ENCODE assay signal across 20 cellular contexts in the genomic region with DNA sequence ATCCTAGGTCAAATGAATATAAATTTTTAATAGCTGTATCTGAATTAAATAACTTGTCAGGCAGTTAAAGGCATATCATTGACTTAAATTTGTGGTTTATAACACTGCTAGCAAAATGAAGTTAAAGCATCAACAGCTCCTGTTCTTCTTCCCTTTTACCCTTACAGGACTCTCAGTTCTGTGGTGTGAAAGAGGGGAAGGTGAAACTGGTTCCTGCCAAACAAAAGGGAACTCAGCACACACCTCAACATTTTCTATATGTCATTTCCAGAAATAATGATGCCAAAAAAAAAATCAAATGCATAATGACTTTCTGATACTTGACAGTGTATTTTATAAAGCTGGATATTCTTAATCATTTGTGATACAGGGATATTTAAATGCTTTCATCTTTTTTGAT. TPM values are rescaled to one million over a fixed set of nuclear protein-coding genes. Genes with fewer than 3 reads are reported as not detected.
DNase-seq lines count a peak whose midpoint lies in the region; ATAC-seq, FAIRE-seq and TF ChIP-seq lines count a peak whose summit lies in the region.
"Had no signal": no experiment of that assay in that cellular context is flagged by ENCODE, and none has a peak within 500 bp of the region (broad histone marks: within the 10 kb centered on the region; RNA-seq: fewer than 3 reads in every experiment).

No MANE protein-coding gene starts in this region.

- peaks cover 0 to 7% (median 0%) of the 10 kb centered on the region in 3 donors for H3K9me3 Mint-ChIP-seq in IgD-negative memory B cell
- no peaks in the 10 kb centered on the region for H3K9me3 Mint-ChIP-seq in osteocyte (ENCODE audit: unreplicated experiment)
- H3K9me3 Mint-ChIP-seq: endodermal cell; H9; stimulated activated naive CD8-positive, alpha-beta T cell treated with anti-CD3 and anti-CD28 coated beads, Interleukin-15, Interleukin-2, amounts not matched to agents 100 ng/mL and 50 ng/mL, for 24 hours had no signal

- no TSS peak for BruUV-seq in GM12878 (replicated peaks; lab: Mats Ljungman, UMichigan)

- peak overlapping the region; percentile 85 to 98 (median 96) for H3K27ac Mint-ChIP-seq in IgD-negative memory B cell
- H3K27ac Mint-ChIP-seq in osteocyte (ENCODE audit: unreplicated experiment): no peak overlapping the region
- H3K27ac Mint-ChIP-seq: endodermal cell, H9 had no signal

- intact Hi-C loops in GM12878 (cut with micrococcal nuclease; ENCODE audit: unreplicated experiment) (loop anchor here (10.0 kb wide), 1 partner anchor 311 kb away; no protein-coding TSS in a partner anchor), mucosa of descending colon (cut with DNase I, micrococcal nuclease) (loop anchor here (10.0 kb wide), 2 partner anchors 521 to 571 kb away; no protein-coding TSS in a partner anchor), Right ventricle myocardium inferior (cut with DNase I) (no loop called here)

- peaks cover 26 to 40% (median 35%) of the 10 kb centered on the region in 3 donors for H3K4me1 Mint-ChIP-seq in IgD-negative memory B cell
- no peaks in the 10 kb centered on the region for H3K4me1 Mint-ChIP-seq in osteocyte (ENCODE audit: unreplicated experiment)
- H3K4me1 Mint-ChIP-seq: endodermal cell, H9 had no signal

- FAIRE-seq in GM18507 (lab: Jason Lieb, UNC): peak; percentile 80
- no peak for FAIRE-seq in GM12878 (lab: Jason Lieb, UNC)

- DNase-seq in GM18507 (ENCODE audit: extremely low spot score, insufficient read length, low read depth) (no peak), GM12878 (ENCODE audit: low read depth, low spot score) (peak; percentile 35), osteocyte (ENCODE audit: extremely low spot score, unreplicated experiment) (no peak), mucosa of descending colon (no peak), Right ventricle myocardium inferior (ENCODE audit: missing footprints) (no peak)
- DNase-seq in stimulated activated naive CD8-positive, alpha-beta T cell treated with anti-CD3 and anti-CD28 coated beads, Interleukin-15, Interleukin-2, amounts not matched to agents 100 U/mL and 50 U/mL, for 24 hours: no peak
- DNase-seq: activated CD4-positive, alpha-beta T cell treated with anti-CD3 and anti-CD28 coated beads, Interleukin-2, amount 50 U/mL, for 48 hours; adrenal gland; central memory CD4-positive, alpha-beta T cell; DMS53; endodermal cell; H9; left lung; NCI-H748 treated with DMSO at 0.1 percent for 48 hours; Right ventricle myocardium superior had no signal

- H3K27me3 ChIP-seq in GM12878 (replicated peaks in 1 of 2; ENCODE audit: control insufficient read depth in 2 of 2, insufficient read depth in 2 of 2, low read length in 1 of 2): no peaks in the 10 kb centered on the region
- H3K27me3 ChIP-seq: adrenal gland, left lung, vagina had no signal

- H3K79me2 ChIP-seq in GM12878 (ENCODE audit: control insufficient read depth, insufficient read depth, low read length): no peaks in the 10 kb centered on the region

- no peaks in the 10 kb centered on the region for H3K36me3 Mint-ChIP-seq in IgD-negative memory B cell
- peaks cover 6% of the 10 kb centered on the region for H3K36me3 Mint-ChIP-seq in osteocyte (ENCODE audit: unreplicated experiment)

- H3K4me1 ChIP-seq in GM12878 (ENCODE audit: control insufficient read depth, insufficient read depth, low read length): peaks cover 18% of the 10 kb centered on the region
- H3K4me1 ChIP-seq in mucosa of descending colon (ENCODE audit: low read depth): no peaks in the 10 kb centered on the region
- H3K4me1 ChIP-seq: adrenal gland, left lung, vagina had no signal

- peak; percentile 13 for ATAC-seq in GM21786 (IDR thresholded peaks at IDR 0.05; ENCODE audit: unreplicated experiment)
- ATAC-seq in GM12878: peak; percentile 42
- no peak for ATAC-seq in stimulated activated naive CD8-positive, alpha-beta T cell treated with anti-CD3 and anti-CD28 coated beads, Interleukin-15, Interleukin-2, amounts not matched to agents 100 U/mL and 50 U/mL, for 24 hours
- ATAC-seq in mucosa of descending colon: no peak
- no peak for ATAC-seq in Right ventricle myocardium inferior
- ATAC-seq: left lung had no signal

- H3K27me3 Mint-ChIP-seq in IgD-negative memory B cell (no peaks in the 10 kb centered on the region), osteocyte (ENCODE audit: unreplicated experiment) (no peaks in the 10 kb centered on the region)
- H3K27me3 Mint-ChIP-seq: stimulated activated naive CD8-positive, alpha-beta T cell treated with anti-CD3 and anti-CD28 coated beads, Interleukin-15, Interleukin-2, amounts not matched to agents 100 ng/mL and 50 ng/mL, for 24 hours had no signal

- no peak for TF ChIP-seq POLR2A in GM12878 (IDR thresholded peaks at IDR 0.05; ENCODE audit: low read depth, low read length)

- TF ChIP-seq EP300 in GM12878 (IDR thresholded peaks at IDR 0.05; ENCODE audit: borderline replicate concordance in 1 of 2, control insufficient read depth in 1 of 2, low read depth in 2 of 2, low read length in 2 of 2): peak in 1 of 2 experiments; percentile 64; a peak in 1 of 4 replicates

- peak overlapping the region; percentile 74 for H3K4me2 ChIP-seq in GM12878 (ENCODE audit: control insufficient read depth, insufficient read depth)

- H3K27ac ChIP-seq in GM12878 (ENCODE audit: control insufficient read depth, insufficient read depth): peak overlapping the region; percentile 84; the same call in 1 of the 2 replicates
- H3K27ac ChIP-seq: adrenal gland, left lung, skin epidermis, vagina had no signal

- POLR2A ChIA-PET in GM12878 (lab: Charles Lee): interaction anchor here (0.7 to 3.2 kb wide), 3 partner anchors 19 to 34 kb away, joined by 4 to 37 read pairs (median 6); partner anchors contain the start of gene ARL14EP

- CTCF ChIA-PET in GM12878 (lab: Yijun Ruan, JAX): interaction anchor here (0.8 to 3.3 kb wide), 11 partner anchors 11 to 701 kb away, joined by 3 to 20 read pairs (median 7); partner anchors contain the start of gene ARL14EP

- H2AFZ ChIP-seq in GM12878 (ENCODE audit: control insufficient read depth, low read depth, low read length): no peak overlapping the region

- no peak overlapping the region for H3K9ac ChIP-seq in GM12878 (ENCODE audit: control insufficient read depth, insufficient read depth, low read length)

- in situ Hi-C loops in GM12878 (cut with MboI): loop anchor here (25.0 kb wide), 1 partner anchor 1743 kb away; the partner anchor contains the start of gene RCN1

- H3K36me3 ChIP-seq in GM12878 (ENCODE audit: control insufficient read depth in 2 of 2, insufficient read depth in 2 of 2, low read length in 1 of 2): 0 out of 4 replicates have a peak, but pooled peaks cover 0 to 3% of the 10 kb centered on the region in 2 experiments
- no peaks in the 10 kb centered on the region for H3K36me3 ChIP-seq in mucosa of descending colon (ENCODE audit: low read depth)
- H3K36me3 ChIP-seq: adrenal gland, left lung, vagina had no signal

- H3K4me3 ChIP-seq in GM12878 (peak overlapping the region; percentile 11; the same call in 1 of the 2 replicates), mucosa of descending colon (no peak overlapping the region)
- H3K4me3 ChIP-seq: adrenal gland, left lung, skin epidermis, vagina had no signal

- no peak for TF ChIP-seq CTCF in GM12878 (IDR thresholded peaks at IDR 0.05 in 2 of 3, conservative IDR thresholded peaks at IDR 0.05 in 1 of 3; ENCODE audit: control insufficient read depth in 2 of 3, extremely low read depth in 1 of 3, insufficient read depth in 1 of 3, low read depth in 3 of 3, low read length in 3 of 3)
- TF ChIP-seq CTCF in osteocyte (IDR thresholded peaks at IDR 0.05): no peak
- TF ChIP-seq CTCF in mucosa of descending colon (IDR thresholded peaks at IDR 0.05): no peak

- no peak for TF ChIP-seq RAD21 in GM12878 (IDR thresholded peaks at IDR 0.05; ENCODE audit: insufficient read depth, low read depth, low read length)

- RAD21 ChIA-PET in GM12878 (lab: Charles Lee; ENCODE audit: unreplicated experiment): interaction anchor here (0.6 to 3.6 kb wide), 10 partner anchors 10 to 574 kb away, joined by 3 to 38 read pairs (median 4); partner anchors contain the start of gene ARL14EP

- SMC1A ChIA-PET in GM12878 (lab: Charles Lee; ENCODE audit: uncharacterized antibody, unreplicated experiment): interaction anchor here (0.8 to 3.5 kb wide), 15 partner anchors 9 to 572 kb away, joined by 3 to 31 read pairs (median 4); no protein-coding TSS in a partner anchor

- no peaks in the 10 kb centered on the region for H4K20me1 ChIP-seq in GM12878 (ENCODE audit: control insufficient read depth, insufficient read depth)

- no peaks in the 10 kb centered on the region for H3K9me3 ChIP-seq in GM12878 (replicated peaks; ENCODE audit: control insufficient read depth, insufficient read depth, low read length)
- no peaks in the 10 kb centered on the region for H3K9me3 ChIP-seq in mucosa of descending colon
- H3K9me3 ChIP-seq: adrenal gland, left lung, vagina had no signal

- peak overlapping the region in 3 of 4 donors; percentile 63 to 85 (median 70) for H3K4me3 Mint-ChIP-seq in IgD-negative memory B cell
- no peak overlapping the region for H3K4me3 Mint-ChIP-seq in osteocyte (ENCODE audit: unreplicated experiment)
- H3K4me3 Mint-ChIP-seq: endodermal cell; H9; stimulated activated naive CD8-positive, alpha-beta T cell treated with anti-CD3 and anti-CD28 coated beads, Interleukin-15, Interleukin-2, amounts not matched to agents 100 ng/mL and 50 ng/mL, for 24 hours had no signal

TF ChIP-seq in GM12878, 131 proteins besides CTCF, POLR2A, EP300 and RAD21 (continues in another document):
- TF ChIP-seq NR2C2 (IDR thresholded peaks at IDR 0.05; ENCODE audit: borderline replicate concordance, control insufficient read depth, insufficient read length, low read depth) (no peak), CBFB (IDR thresholded peaks at IDR 0.05; ENCODE audit: low read depth) (0 out of 2 replicates have a peak, but pooled peaks have one; percentile 31)

RNA-seq across cellular contexts. Expression of gene ARL14EP, which starts 21.2 kb away (rescaled TPM):
- polyA plus RNA-seq in IgD-negative memory B cell (90.5 TPM), GM12878 (2011; rRNA removed) (59.8 and 112 TPM in 2 replicates), GM12878 (2014; fragmentation: Illumina TruSeq; extraction: Trizol) (44.3 and 50.6 TPM in 2 replicates), GM12878 (2014; fragmentation: Nextera tagmentation; extraction: Ambion mirVana) (10 to 100 TPM; 41.3 to 56.7 TPM), GM12878 (2014; rRNA removed) (18.1 and 18.3 TPM in 2 replicates), GM12878 (2016; fragmentation: Nextera tagmentation; extraction: Ambion mirVana) (10 to 100 TPM; 48.8 to 50.8 TPM)
- total RNA-seq in GM12878 (2013; cell fraction: nucleolus; rRNA removed): 85.2 and 89.9 TPM in 2 replicates
- total RNA-seq in GM12878 (2014; rRNA removed) (21.5 and 26.6 TPM in 2 replicates), GM12878 (2014; rRNA removed; fragmentation: Illumina TruSeq; extraction: Trizol) (28.4 and 30.0 TPM in 2 replicates), GM12878 (2021) (29.8 and 31.7 TPM in 2 replicates), osteocyte (21.6 and 21.7 TPM in 2 replicates), mucosa of descending colon (10 to 100 TPM in 2 of 3 donors, 1 to 10 TPM in 1; 9.8 to 23.0 (median 14.7) TPM), Right ventricle myocardium inferior (38.9 TPM)
- polyA plus RNA-seq in GM12878 (2011; ENCODE audit: low read depth): 24.9 TPM
- polyA plus RNA-seq in GM12878 (2011; cell fraction: cytosol; rRNA removed): 11.6 and 16.8 TPM in 2 replicates
- 27.7 and 27.9 TPM in 2 replicates for polyA plus RNA-seq in GM12878 (2011; cell fraction: nucleus; rRNA removed)
- polyA plus RNA-seq in GM12878 (2012): 26.8 and 33.3 TPM in 2 replicates
- polyA minus RNA-seq in GM12878 (2011; rRNA and poly(A)+ RNA removed): 16.3 and 36.1 TPM in 2 replicates
- 8.3 and 14.8 TPM in 2 replicates for polyA minus RNA-seq in GM12878 (2011; cell fraction: cytosol; rRNA and poly(A)+ RNA removed)
- 29.4 and 32.7 TPM in 2 replicates for polyA minus RNA-seq in GM12878 (2011; cell fraction: nucleus; rRNA and poly(A)+ RNA removed)

Comparison
In these comparisons a context has a peak if more than half of its experiments do, and no peak if none do; other contexts are left out.
1. ATAC-seq: peak in GM21786 (single experiment) and GM12878 (single experiment); none in stimulated activated naive CD8-positive, alpha-beta T cell treated with anti-CD3 and anti-CD28 coated beads, Interleukin-15, Interleukin-2, amounts not matched to agents 100 U/mL and 50 U/mL, for 24 hours (single experiment), mucosa of descending colon (single experiment) and Right ventricle myocardium inferior (single experiment).